Comparison of ENCODE assay signal across 8 cellular contexts in genomic region chr1:23801876-23802275, GRCh38. TPM values are rescaled to one million over a fixed set of nuclear protein-coding genes. Genes with fewer than 3 reads are reported as not detected.
DNase-seq lines count a peak whose midpoint lies in the region; ATAC-seq and TF ChIP-seq lines count a peak whose summit lies in the region.

No MANE protein-coding gene starts in this region.

- no peaks in the 10 kb centered on the region for H3K27me3 Mint-ChIP-seq in T-helper 2 cell treated with Interferon-gamma antibody and Interleukin-4, amounts not matched to agents 5 μg/mL and 100 μg/mL, for 36 hours (ENCODE audit: low read depth)
- H3K27me3 Mint-ChIP-seq in T-helper 17 cell, result no peaks in the 10 kb centered on the region
- H3K27me3 Mint-ChIP-seq in stimulated activated naive B cell treated with anti-CD40 and anti-IgM and Interleukin-4, amounts not matched to agents 10 μg/mL and 1 μg/mL and 100 μg/mL, for 72 hours, result no peaks in the 10 kb centered on the region

- H3K4me3 Mint-ChIP-seq in T-helper 2 cell treated with Interferon-gamma antibody and Interleukin-4, amounts not matched to agents 5 μg/mL and 100 μg/mL, for 36 hours, result peak overlapping the region; percentile 36
- no peak overlapping the region for H3K4me3 Mint-ChIP-seq in T-helper 17 cell
- peak overlapping the region; percentile 59 to 68 for H3K4me3 Mint-ChIP-seq in stimulated activated naive B cell treated with anti-CD40 and anti-IgM and Interleukin-4, amounts not matched to agents 10 μg/mL and 1 μg/mL and 100 μg/mL, for 72 hours

- H3K9ac ChIP-seq in colonic mucosa (ENCODE audit: low read depth in 2 of 2, low read length in 2 of 2), result peak overlapping the region in 1 of 2 donors; percentile 85

- no peak for TF ChIP-seq CTCF in left lung (IDR thresholded peaks at IDR 0.05)
- no peak for TF ChIP-seq CTCF in colonic mucosa (IDR thresholded peaks at IDR 0.05)

- H3K36me3 ChIP-seq in left lung (peaks cover 0 to 37% of the 10 kb centered on the region in 2 donors), colonic mucosa (peaks cover 6% of the 10 kb centered on the region)

- H3K27ac Mint-ChIP-seq in T-helper 2 cell treated with Interferon-gamma antibody and Interleukin-4, amounts not matched to agents 5 μg/mL and 100 μg/mL, for 36 hours, result peak overlapping the region; percentile 47
- H3K27ac Mint-ChIP-seq in T-helper 17 cell, result peak overlapping the region; percentile 92
- peak overlapping the region; percentile 11 for H3K27ac Mint-ChIP-seq in stimulated activated naive B cell treated with anti-CD40 and anti-IgM and Interleukin-4, amounts not matched to agents 10 μg/mL and 1 μg/mL and 100 μg/mL, for 72 hours

- H3K4me1 ChIP-seq in left lung, result peaks cover 14 to 27% of the 10 kb centered on the region in 2 donors
- peaks cover 6% of the 10 kb centered on the region for H3K4me1 ChIP-seq in colonic mucosa

- H3K4me3 ChIP-seq in left lung (peak overlapping the region in 1 of 2 donors; percentile 82), colonic mucosa (no peak overlapping the region)

- no peak for DNase-seq in T-helper 2 cell treated with Interferon-gamma antibody and Interleukin-4, amounts not matched to agents 5 μg/mL and 100 μg/mL, for 36 hours (ENCODE audit: low spot score)
- DNase-seq in T-helper 2 cell (no peak), T-helper 17 cell (no peak), left lung (no peak), colonic mucosa (no peak), NCI-H526 (lab: John Stamatoyannopoulos, UW) (no peak)
- no peak for DNase-seq in stimulated activated naive B cell treated with anti-CD40 and anti-IgM and Interleukin-4, amounts not matched to agents 10 μg/mL and 1 μg/mL and 100 μg/mL, for 72 hours

- H3K36me3 Mint-ChIP-seq in T-helper 2 cell treated with Interferon-gamma antibody and Interleukin-4, amounts not matched to agents 5 μg/mL and 100 μg/mL, for 36 hours (ENCODE audit: low read depth), result peaks cover 10% of the 10 kb centered on the region
- H3K36me3 Mint-ChIP-seq in T-helper 17 cell (ENCODE audit: low read depth), result peaks cover 5% of the 10 kb centered on the region
- H3K36me3 Mint-ChIP-seq in stimulated activated naive B cell treated with anti-CD40 and anti-IgM and Interleukin-4, amounts not matched to agents 10 μg/mL and 1 μg/mL and 100 μg/mL, for 72 hours, result peaks cover 12 to 43% of the 10 kb centered on the region in 2 donors

- H3K4me1 Mint-ChIP-seq in T-helper 2 cell treated with Interferon-gamma antibody and Interleukin-4, amounts not matched to agents 5 μg/mL and 100 μg/mL, for 36 hours (ENCODE audit: low read depth), result peaks cover 14% of the 10 kb centered on the region
- H3K4me1 Mint-ChIP-seq in T-helper 17 cell, result peaks cover 26% of the 10 kb centered on the region
- H3K4me1 Mint-ChIP-seq in stimulated activated naive B cell treated with anti-CD40 and anti-IgM and Interleukin-4, amounts not matched to agents 10 μg/mL and 1 μg/mL and 100 μg/mL, for 72 hours, result peaks cover 23 to 30% of the 10 kb centered on the region in 2 donors

- ATAC-seq in T-helper 17 cell (no peak), left lung (no peak), HG02623 (IDR thresholded peaks at IDR 0.05; ENCODE audit: unreplicated experiment) (no peak)
- no peak for ATAC-seq in stimulated activated naive B cell treated with anti-CD40 and anti-IgM and Interleukin-4, amounts not matched to agents 10 μg/mL and 1 μg/mL and 100 μg/mL, for 72 hours (replicated peaks)

- peak overlapping the region; percentile 91 to 92 for H3K27ac ChIP-seq in left lung
- no peak overlapping the region for H3K27ac ChIP-seq in colonic mucosa

- no peaks in the 10 kb centered on the region for H3K9me3 ChIP-seq in T-helper 17 cell (ENCODE audit: control insufficient read depth, low read length, poor library complexity, severe bottlenecking)
- no peaks in the 10 kb centered on the region for H3K9me3 ChIP-seq in left lung
- no peaks in the 10 kb centered on the region for H3K9me3 ChIP-seq in colonic mucosa

- intact Hi-C loops in left lung (cut with DNase I), result no loop called here
- intact Hi-C loops in colonic mucosa (cut with DNase I), result no loop called here

- H3K9me3 Mint-ChIP-seq in T-helper 2 cell treated with Interferon-gamma antibody and Interleukin-4, amounts not matched to agents 5 μg/mL and 100 μg/mL, for 36 hours, result no peaks in the 10 kb centered on the region
- H3K9me3 Mint-ChIP-seq in stimulated activated naive B cell treated with anti-CD40 and anti-IgM and Interleukin-4, amounts not matched to agents 10 μg/mL and 1 μg/mL and 100 μg/mL, for 72 hours, result no peaks in the 10 kb centered on the region

- H3K27me3 ChIP-seq in left lung (no peaks in the 10 kb centered on the region), colonic mucosa (no peaks in the 10 kb centered on the region)

RNA-seq across cellular contexts. Expression of gene GALE, which starts 1.3 kb away (rescaled TPM):
- total RNA-seq in T-helper 17 cell (1 to 10 TPM; 9.1 to 9.5 TPM), left lung (10 to 100 TPM; 57.5 to 68.0 TPM), colonic mucosa (100 to 1,000 TPM; 163 to 208 TPM)

RNA-seq across cellular contexts. Expression of gene LYPLA2, which starts 10.9 kb away (rescaled TPM):
- 10 to 100 TPM; 52.1 to 57.1 TPM for total RNA-seq in T-helper 17 cell
- 10 to 100 TPM; 64.2 to 65.8 TPM for total RNA-seq in left lung
- 10 to 100 TPM; 76.3 to 93.7 TPM for total RNA-seq in colonic mucosa

RNA-seq across cellular contexts. Expression of gene HMGCL, which starts 23.4 kb away (rescaled TPM):
- total RNA-seq in T-helper 17 cell, result 10 to 100 TPM; 13.4 to 16.8 TPM
- 10 to 100 TPM; 34.1 to 51.3 TPM for total RNA-seq in left lung
- total RNA-seq in colonic mucosa, result 100 to 1,000 TPM in 1 of 2 donors, 10 to 100 TPM in 1; 66.2 to 110 TPM

RNA-seq across cellular contexts. Expression of gene PITHD1, which starts 23.7 kb away (rescaled TPM):
- total RNA-seq in T-helper 17 cell, result 10 to 100 TPM; 67.8 to 80.6 TPM
- total RNA-seq in left lung, result 10 to 100 TPM; 50.3 to 63.8 TPM
- total RNA-seq in colonic mucosa, result 10 to 100 TPM; 51.5 to 51.6 TPM

RNA-seq across cellular contexts. Expression of gene ELOA, which starts 58.6 kb away (rescaled TPM):
- total RNA-seq in T-helper 17 cell (10 to 100 TPM; 34.7 to 39.7 TPM), left lung (10 to 100 TPM; 48.6 to 50.3 TPM), colonic mucosa (10 to 100 TPM; 32.6 to 33.0 TPM)

Comparison
In these comparisons a context has a peak if more than half of its experiments do, and no peak if none do; other contexts are left out.
1. H3K27ac Mint-ChIP-seq: peak in every context shown above with its lines; median percentile 92 in T-helper 17 cell; 47 in T-helper 2 cell treated with Interferon-gamma antibody and Interleukin-4, amounts not matched to agents 5 μg/mL and 100 μg/mL, for 36 hours; 11 in stimulated activated naive B cell treated with anti-CD40 and anti-IgM and Interleukin-4, amounts not matched to agents 10 μg/mL and 1 μg/mL and 100 μg/mL, for 72 hours.
2. RNA of gene GALE, which starts 1.3 kb away (total RNA-seq): 163 to 208 TPM in colonic mucosa and 57.5 to 68.0 TPM in left lung; 9.1 to 9.5 TPM in T-helper 17 cell; every median in the first group is over 4 times any median in the second.